In genomic region chr16:69509125-69509524, GRCh38 we compare ENCODE assay signal across 32 cellular contexts.
"Had no signal": no experiment of that assay in that cellular context is flagged by ENCODE, and none has a peak within 500 bp of the region (broad histone marks: within the 10 kb centered on the region; RNA-seq: fewer than 3 reads in every experiment).

No MANE protein-coding gene starts in this region.

- H3K27me3 ChIP-seq: MG63 had no signal

- H3K36me3 ChIP-seq: MG63 had no signal

- DNase-seq: Karpas-422, Kasumi-1, MG63, MM.1S, MV-4-11, NCI-H1048, NCI-H1092, NCI-H1092 treated with DMSO at 0.1 percent for 48 hours, NCI-H1105, NCI-H1105 treated with DMSO at 0.1 percent for 48 hours, NCI-H1417, NCI-H1417 treated with DMSO at 0.1 percent for 48 hours, NCI-H1436, NCI-H1436 treated with DMSO at 0.1 percent for 48 hours, NCI-H146, NCI-H1694, NCI-H1694 treated with DMSO at 0.1 percent for 48 hours, NCI-H187, NCI-H187 treated with DMSO at 0.1 percent for 48 hours, NCI-H1930, NCI-H2029, NCI-H2029 treated with DMSO at 0.1 percent for 48 hours, NCI-H2081, NCI-H2081 treated with DMSO at 0.1 percent for 48 hours, NCI-H2107, NCI-H2227 treated with DMSO at 0.1 percent for 48 hours, NCI-H226, NCI-H345, NCI-H446, NCI-H446 treated with DMSO at 0.1 percent for 48 hours, NCI-H510A, NCI-H510A treated with DMSO at 0.1 percent for 48 hours had no signal

- H3K9me3 ChIP-seq: MG63 had no signal

- H3K4me3 ChIP-seq: MG63 had no signal
